ENCODE assay signal across 8 cellular contexts in the genomic region with DNA sequence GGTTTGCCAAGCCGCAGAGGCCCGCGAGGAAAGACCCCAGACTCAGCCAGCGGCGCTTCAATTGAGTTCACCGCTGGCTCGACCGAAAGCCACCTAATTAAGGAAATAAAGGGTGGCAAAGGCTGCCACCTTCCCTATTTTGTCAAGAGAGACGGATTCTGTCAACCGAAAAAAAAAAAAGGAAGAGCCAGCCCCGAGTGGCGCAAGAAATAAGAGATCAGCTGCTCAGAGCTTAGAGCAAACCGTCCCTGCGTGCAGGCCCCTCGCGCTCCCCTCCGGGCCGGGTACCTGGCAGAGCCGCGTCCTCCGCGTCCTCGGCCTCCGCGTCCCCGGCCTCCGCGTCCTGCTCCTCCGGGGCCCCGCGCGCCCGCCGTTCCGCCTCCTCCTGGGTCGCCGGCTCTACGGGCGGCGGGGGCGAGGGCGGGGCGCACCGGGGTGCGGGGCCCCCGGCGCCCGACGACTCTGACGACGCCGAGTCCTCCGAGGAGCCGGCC. TPM values are rescaled to one million over a fixed set of nuclear protein-coding genes. Genes with fewer than 3 reads are reported as not detected.
DNase-seq lines count a peak whose midpoint lies in the region; ATAC-seq and TF ChIP-seq lines count a peak whose summit lies in the region.

No MANE protein-coding gene starts in this region.

- TF ChIP-seq POLR2A in breast epithelium (IDR thresholded peaks at IDR 0.05), result no peak

- no peaks in the 10 kb centered on the region for H3K9me3 ChIP-seq in breast epithelium

- peak; percentile 25 for DNase-seq in AG10803 (ENCODE audit: low read depth)
- peak; percentile 91 for DNase-seq in NOMO-1 (lab: John Stamatoyannopoulos, UW; ENCODE audit: unreplicated experiment in 2 of 2)
- DNase-seq in breast epithelium (ENCODE audit: low spot score in 2 of 2), result no peak
- DNase-seq in left lobe of liver (ENCODE audit: low spot score), result no peak
- no peak for DNase-seq in stimulated activated CD4-positive, alpha-beta T cell treated with anti-CD3 and anti-CD28 coated beads, Interleukin-12 subunit alpha, Interleukin-12 subunit beta, amount 100 ng/mL, for 4 hours

- ATAC-seq in GM18868 (IDR thresholded peaks at IDR 0.05; ENCODE audit: unreplicated experiment), result peak; percentile 23
- peak; percentile 20 for ATAC-seq in HG03095 (IDR thresholded peaks at IDR 0.05; ENCODE audit: unreplicated experiment)
- ATAC-seq in left lobe of liver, result peak; percentile 17

- H3K4me3 ChIP-seq in AG10803 (ENCODE audit: low read length) (peak overlapping the region; percentile 79), breast epithelium (peak overlapping the region; percentile 91 to 99 (median 94))

- H3K27ac ChIP-seq in breast epithelium, result peak overlapping the region; percentile 94 to 97
- H3K27ac ChIP-seq in temporal lobe (ENCODE audit: low read depth, low read length), result peak overlapping the region; percentile 64

- intact Hi-C loops in breast epithelium (cut with DNase I; ENCODE audit: low total_unique reads), result no loop called here

- H3K27me3 ChIP-seq in breast epithelium, result no peaks in the 10 kb centered on the region

- TF ChIP-seq CTCF in AG10803 (conservative IDR thresholded peaks at IDR 0.05; ENCODE audit: low read length) (no peak), breast epithelium (IDR thresholded peaks at IDR 0.05) (no peak)

- H3K36me3 ChIP-seq in breast epithelium, result no peaks in the 10 kb centered on the region

- H3K4me1 ChIP-seq in breast epithelium, result no peaks in the 10 kb centered on the region

RNA-seq across cellular contexts. Expression of a gene that starts 1.0 kb away (rescaled TPM):
- total RNA-seq in breast epithelium, result 10 to 100 TPM in 1 of 3 donors, 1 to 10 TPM in 2; 6.9 to 13.5 (median 7.8) TPM
- total RNA-seq in left lobe of liver, result 1.9 TPM
- total RNA-seq in temporal lobe, result 136 TPM

Comparison
In these comparisons a context has a peak if more than half of its experiments do, and no peak if none do; other contexts are left out.
1. DNase-seq: peak in AG10803 (single experiment) and NOMO-1 (2 of 2); none in breast epithelium (0 of 2), left lobe of liver (single experiment) and stimulated activated CD4-positive, alpha-beta T cell treated with anti-CD3 and anti-CD28 coated beads, Interleukin-12 subunit alpha, Interleukin-12 subunit beta, amount 100 ng/mL, for 4 hours (single experiment).
2. Peak in every context shown above with its lines, with median percentiles within 50 percentile points of each other: ATAC-seq.